8 cellular contexts compared by ENCODE assay signal in genomic region chr5:109455598-109456096, GRCh38. TPM values are rescaled to one million over a fixed set of nuclear protein-coding genes. Genes with fewer than 3 reads are reported as not detected.
DNase-seq lines count a peak whose midpoint lies in the region; ATAC-seq and TF ChIP-seq lines count a peak whose summit lies in the region.

No MANE protein-coding gene starts in this region.

- H3K4me3 ChIP-seq in hepatocyte, result no peak overlapping the region
- H3K4me3 ChIP-seq in stomach smooth muscle (ENCODE audit: low read length in 2 of 2), result no peak overlapping the region

- H3K4me1 ChIP-seq in hepatocyte (ENCODE audit: insufficient read depth) (peaks cover 8% of the 10 kb centered on the region), stomach smooth muscle (ENCODE audit: control insufficient read depth, insufficient read depth, low read length) (peaks cover 9% of the 10 kb centered on the region)

- H3K9ac ChIP-seq in stomach smooth muscle (ENCODE audit: low read length in 2 of 2), result peak overlapping the region in 1 of 2 donors; percentile 23

- TF ChIP-seq CTCF in hepatocyte (IDR thresholded peaks at IDR 0.05; ENCODE audit: poor library complexity), result no peak

- intact Hi-C loops in activated T-helper 1 cell treated with anti-CD3 and anti-CD28 coated beads, Interleukin-12 subunit alpha, Interleukin-12 subunit beta, Interleukin-2, Interleukin-4 antibody, amounts not matched to agents 30 ng/mL and 10 ng/mL and 1 ng/mL, durations not matched to agents 14 hours and 24 hours and 36 hours (cut with micrococcal nuclease), result loop anchor here (1.0 kb wide), 1 partner anchor 45 kb away; no protein-coding TSS in a partner anchor

- no peak overlapping the region for H3K4me3 Mint-ChIP-seq in activated T-helper 1 cell treated with anti-CD3 and anti-CD28 coated beads, Interleukin-12 subunit alpha, Interleukin-12 subunit beta, Interleukin-2, Interleukin-4 antibody, amounts not matched to agents 30 ng/mL and 10 ng/mL and 1 ng/mL, durations not matched to agents 14 hours and 24 hours and 36 hours

- H3K9me2 ChIP-seq in hepatocyte (replicated peaks; ENCODE audit: insufficient read depth), result no peaks in the 10 kb centered on the region

- ATAC-seq in GM21360 (IDR thresholded peaks at IDR 0.05; ENCODE audit: unreplicated experiment) (peak; percentile 74), HG03521 (IDR thresholded peaks at IDR 0.05; ENCODE audit: unreplicated experiment) (peak; percentile 100)

- peak overlapping the region; percentile 53 for H3K27ac Mint-ChIP-seq in activated T-helper 1 cell treated with anti-CD3 and anti-CD28 coated beads, Interleukin-12 subunit alpha, Interleukin-12 subunit beta, Interleukin-2, Interleukin-4 antibody, amounts not matched to agents 30 ng/mL and 10 ng/mL and 1 ng/mL, durations not matched to agents 14 hours and 24 hours and 36 hours

- 35% methylated on average over 3 of the region's 3 CpGs for WGBS in hepatocyte (ENCODE audit: low lambda C conversion rate, missing lambda C conversion rate)

- no peaks in the 10 kb centered on the region for H3K9me3 Mint-ChIP-seq in activated T-helper 1 cell treated with anti-CD3 and anti-CD28 coated beads, Interleukin-12 subunit alpha, Interleukin-12 subunit beta, Interleukin-2, Interleukin-4 antibody, amounts not matched to agents 30 ng/mL and 10 ng/mL and 1 ng/mL, durations not matched to agents 14 hours and 24 hours and 36 hours

- H3K79me2 ChIP-seq in hepatocyte, result no peaks in the 10 kb centered on the region

- no peaks in the 10 kb centered on the region for H3K36me3 Mint-ChIP-seq in activated T-helper 1 cell treated with anti-CD3 and anti-CD28 coated beads, Interleukin-12 subunit alpha, Interleukin-12 subunit beta, Interleukin-2, Interleukin-4 antibody, amounts not matched to agents 30 ng/mL and 10 ng/mL and 1 ng/mL, durations not matched to agents 14 hours and 24 hours and 36 hours (ENCODE audit: low read depth)

- peaks cover 4% of the 10 kb centered on the region for H3K27me3 Mint-ChIP-seq in activated T-helper 1 cell treated with anti-CD3 and anti-CD28 coated beads, Interleukin-12 subunit alpha, Interleukin-12 subunit beta, Interleukin-2, Interleukin-4 antibody, amounts not matched to agents 30 ng/mL and 10 ng/mL and 1 ng/mL, durations not matched to agents 14 hours and 24 hours and 36 hours (ENCODE audit: insufficient read depth)

- H3K27ac ChIP-seq in hepatocyte (peak overlapping the region; percentile 85), stomach smooth muscle (ENCODE audit: low read length) (peak overlapping the region; percentile 62)

- DNase-seq in GM03348 (ENCODE audit: low spot score) (peak; percentile 83), hepatocyte (ENCODE audit: low spot score) (peak; percentile 83), cerebellar cortex (ENCODE audit: low spot score) (no peak), middle frontal gyrus (ENCODE audit: extremely low spot score, low spot score) (no peak)
- DNase-seq in activated T-helper 1 cell treated with anti-CD3 and anti-CD28 coated beads, Interleukin-12 subunit alpha, Interleukin-12 subunit beta, Interleukin-2, Interleukin-4 antibody, amounts not matched to agents 30 ng/mL and 10 ng/mL and 1 ng/mL, durations not matched to agents 14 hours and 24 hours and 36 hours (ENCODE audit: low spot score), result no peak

- H2AFZ ChIP-seq in hepatocyte, result no peak overlapping the region

- H4K20me1 ChIP-seq in hepatocyte (ENCODE audit: insufficient read depth, poor library complexity, severe bottlenecking), result no peaks in the 10 kb centered on the region

- peak overlapping the region; percentile 30 for H3K4me2 ChIP-seq in hepatocyte

- H3K4me1 Mint-ChIP-seq in activated T-helper 1 cell treated with anti-CD3 and anti-CD28 coated beads, Interleukin-12 subunit alpha, Interleukin-12 subunit beta, Interleukin-2, Interleukin-4 antibody, amounts not matched to agents 30 ng/mL and 10 ng/mL and 1 ng/mL, durations not matched to agents 14 hours and 24 hours and 36 hours (ENCODE audit: low read depth), result peaks cover 7% of the 10 kb centered on the region

- no peaks in the 10 kb centered on the region for H3K36me3 ChIP-seq in hepatocyte (replicated peaks; ENCODE audit: insufficient read depth, low read depth)
- no peaks in the 10 kb centered on the region for H3K36me3 ChIP-seq in stomach smooth muscle (ENCODE audit: control insufficient read depth in 2 of 2, insufficient read depth in 2 of 2, low read length in 2 of 2)

- H3K27me3 ChIP-seq in hepatocyte (no peaks in the 10 kb centered on the region), stomach smooth muscle (ENCODE audit: control insufficient read depth in 1 of 2, insufficient read depth in 2 of 2, low read length in 2 of 2) (no peaks in the 10 kb centered on the region)

- H3K9me3 ChIP-seq in hepatocyte (ENCODE audit: low read depth) (no peaks in the 10 kb centered on the region), stomach smooth muscle (ENCODE audit: control insufficient read depth in 2 of 2, low read length in 2 of 2) (peaks cover 0 to 7% of the 10 kb centered on the region in 2 donors)

RNA-seq across cellular contexts. Expression of gene PJA2, which starts 45.9 kb away (rescaled TPM):
- total RNA-seq in activated T-helper 1 cell treated with anti-CD3 and anti-CD28 coated beads, Interleukin-12 subunit alpha, Interleukin-12 subunit beta, Interleukin-2, Interleukin-4 antibody, amounts not matched to agents 30 ng/mL and 10 ng/mL and 1 ng/mL, durations not matched to agents 14 hours and 24 hours and 36 hours, result 40.2 and 41.4 TPM in 2 replicates
- 144 and 147 TPM in 2 replicates for total RNA-seq in hepatocyte
- polyA plus RNA-seq in hepatocyte, result 56.2 and 65.4 TPM in 2 replicates

Comparison
In these comparisons a context has a peak if more than half of its experiments do, and no peak if none do; other contexts are left out.
1. DNase-seq: peak in GM03348 (single experiment) and hepatocyte (single experiment); none in activated T-helper 1 cell treated with anti-CD3 and anti-CD28 coated beads, Interleukin-12 subunit alpha, Interleukin-12 subunit beta, Interleukin-2, Interleukin-4 antibody, amounts not matched to agents 30 ng/mL and 10 ng/mL and 1 ng/mL, durations not matched to agents 14 hours and 24 hours and 36 hours (single experiment), cerebellar cortex (single experiment) and middle frontal gyrus (single experiment).